Comparison of ENCODE assay signal across 1 cellular context in the genomic region with DNA sequence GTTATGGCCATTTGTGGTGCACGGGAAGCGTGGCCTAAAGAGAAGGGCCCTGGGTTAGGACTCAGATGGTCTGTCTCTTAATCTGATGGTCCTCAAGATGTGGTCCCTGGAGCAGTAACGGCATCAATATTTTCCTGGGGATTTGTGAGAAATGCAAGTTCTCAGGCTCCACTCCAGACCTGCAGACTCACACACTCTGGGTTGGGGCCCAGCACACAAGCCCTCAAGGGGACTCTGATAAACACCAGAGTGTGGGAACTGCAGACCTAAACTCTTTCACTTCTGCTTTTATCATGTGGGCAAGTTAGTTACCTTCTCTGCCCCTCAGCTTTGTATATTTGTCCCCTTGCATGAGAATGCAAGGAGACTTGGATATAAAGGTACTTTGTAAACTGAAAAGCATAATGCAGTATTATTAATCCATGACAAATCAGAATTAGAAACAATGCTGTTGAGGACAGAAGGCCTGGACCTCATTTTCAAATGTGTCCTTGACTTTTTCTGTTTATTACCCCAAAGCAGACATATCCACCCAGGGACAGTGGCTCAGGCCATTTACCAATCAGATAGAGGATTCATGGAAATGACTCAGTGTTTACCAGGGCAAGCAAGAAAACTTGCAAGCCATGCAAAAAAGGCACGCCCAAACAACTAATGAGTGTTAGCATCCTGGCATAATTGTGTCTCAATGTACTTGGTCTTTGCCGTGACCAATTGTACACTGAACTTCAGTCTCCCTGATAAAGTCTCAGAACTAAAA.
A peak's percentile ranks its signal among the peaks of the same experiment; 100 is the strongest.
TF ChIP-seq lines count a peak whose summit lies in the region.

No MANE protein-coding gene starts in this region.

TF ChIP-seq in GM12878, 131 proteins besides CTCF, POLR2A, EP300 and RAD21 (continued from another document):
- TF ChIP-seq, protein P1, sequence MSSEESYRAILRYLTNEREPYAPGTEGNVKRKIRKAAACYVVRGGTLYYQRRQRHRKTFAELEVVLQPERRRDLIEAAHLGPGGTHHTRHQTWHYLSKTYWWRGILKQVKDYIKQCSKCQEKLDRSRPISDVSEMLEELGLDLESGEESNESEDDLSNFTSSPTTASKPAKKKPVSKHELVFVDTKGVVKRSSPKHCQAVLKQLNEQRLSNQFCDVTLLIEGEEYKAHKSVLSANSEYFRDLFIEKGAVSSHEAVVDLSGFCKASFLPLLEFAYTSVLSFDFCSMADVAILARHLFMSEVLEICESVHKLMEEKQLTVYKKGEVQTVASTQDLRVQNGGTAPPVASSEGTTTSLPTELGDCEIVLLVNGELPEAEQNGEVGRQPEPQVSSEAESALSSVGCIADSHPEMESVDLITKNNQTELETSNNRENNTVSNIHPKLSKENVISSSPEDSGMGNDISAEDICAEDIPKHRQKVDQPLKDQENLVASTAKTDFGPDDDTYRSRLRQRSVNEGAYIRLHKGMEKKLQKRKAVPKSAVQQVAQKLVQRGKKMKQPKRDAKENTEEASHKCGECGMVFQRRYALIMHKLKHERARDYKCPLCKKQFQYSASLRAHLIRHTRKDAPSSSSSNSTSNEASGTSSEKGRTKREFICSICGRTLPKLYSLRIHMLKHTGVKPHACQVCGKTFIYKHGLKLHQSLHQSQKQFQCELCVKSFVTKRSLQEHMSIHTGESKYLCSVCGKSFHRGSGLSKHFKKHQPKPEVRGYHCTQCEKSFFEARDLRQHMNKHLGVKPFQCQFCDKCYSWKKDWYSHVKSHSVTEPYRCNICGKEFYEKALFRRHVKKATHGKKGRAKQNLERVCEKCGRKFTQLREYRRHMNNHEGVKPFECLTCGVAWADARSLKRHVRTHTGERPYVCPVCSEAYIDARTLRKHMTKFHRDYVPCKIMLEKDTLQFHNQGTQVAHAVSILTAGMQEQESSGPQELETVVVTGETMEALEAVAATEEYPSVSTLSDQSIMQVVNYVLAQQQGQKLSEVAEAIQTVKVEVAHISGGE (CRISPR knock-in tag; IDR thresholded peaks at IDR 0.05): no peak
- TF ChIP-seq SPI1 (IDR thresholded peaks at IDR 0.05; ENCODE audit: borderline replicate concordance, insufficient read depth, low read depth, low read length): peak; percentile 100
- TF ChIP-seq NBN (IDR thresholded peaks at IDR 0.05): peak; percentile 91
- TF ChIP-seq, protein P2, sequence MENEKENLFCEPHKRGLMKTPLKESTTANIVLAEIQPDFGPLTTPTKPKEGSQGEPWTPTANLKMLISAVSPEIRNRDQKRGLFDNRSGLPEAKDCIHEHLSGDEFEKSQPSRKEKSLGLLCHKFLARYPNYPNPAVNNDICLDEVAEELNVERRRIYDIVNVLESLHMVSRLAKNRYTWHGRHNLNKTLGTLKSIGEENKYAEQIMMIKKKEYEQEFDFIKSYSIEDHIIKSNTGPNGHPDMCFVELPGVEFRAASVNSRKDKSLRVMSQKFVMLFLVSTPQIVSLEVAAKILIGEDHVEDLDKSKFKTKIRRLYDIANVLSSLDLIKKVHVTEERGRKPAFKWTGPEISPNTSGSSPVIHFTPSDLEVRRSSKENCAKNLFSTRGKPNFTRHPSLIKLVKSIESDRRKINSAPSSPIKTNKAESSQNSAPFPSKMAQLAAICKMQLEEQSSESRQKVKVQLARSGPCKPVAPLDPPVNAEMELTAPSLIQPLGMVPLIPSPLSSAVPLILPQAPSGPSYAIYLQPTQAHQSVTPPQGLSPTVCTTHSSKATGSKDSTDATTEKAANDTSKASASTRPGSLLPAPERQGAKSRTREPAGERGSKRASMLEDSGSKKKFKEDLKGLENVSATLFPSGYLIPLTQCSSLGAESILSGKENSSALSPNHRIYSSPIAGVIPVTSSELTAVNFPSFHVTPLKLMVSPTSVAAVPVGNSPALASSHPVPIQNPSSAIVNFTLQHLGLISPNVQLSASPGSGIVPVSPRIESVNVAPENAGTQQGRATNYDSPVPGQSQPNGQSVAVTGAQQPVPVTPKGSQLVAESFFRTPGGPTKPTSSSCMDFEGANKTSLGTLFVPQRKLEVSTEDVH (IDR thresholded peaks at IDR 0.05; ENCODE audit: low read depth, partially characterized antibody): no peak
- TF ChIP-seq JUND (IDR thresholded peaks at IDR 0.05; ENCODE audit: low read depth, low read length): no peak
- no peak for TF ChIP-seq IRF5 (IDR thresholded peaks at IDR 0.05; ENCODE audit: borderline replicate concordance)
- TF ChIP-seq EZH2 (IDR thresholded peaks at IDR 0.05; ENCODE audit: borderline replicate concordance, control insufficient read depth, low read depth, low read length): no peak
- no peak for TF ChIP-seq NFXL1 (IDR thresholded peaks at IDR 0.05; ENCODE audit: borderline replicate concordance)
- TF ChIP-seq ATF7 (IDR thresholded peaks at IDR 0.05; ENCODE audit: low read depth): peak; percentile 79
- peak; percentile 72 for TF ChIP-seq SMARCA5 (IDR thresholded peaks at IDR 0.05)
- TF ChIP-seq, protein P3, sequence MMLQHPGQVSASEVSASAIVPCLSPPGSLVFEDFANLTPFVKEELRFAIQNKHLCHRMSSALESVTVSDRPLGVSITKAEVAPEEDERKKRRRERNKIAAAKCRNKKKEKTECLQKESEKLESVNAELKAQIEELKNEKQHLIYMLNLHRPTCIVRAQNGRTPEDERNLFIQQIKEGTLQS (IDR thresholded peaks at IDR 0.05; ENCODE audit: borderline replicate concordance, extremely low read depth, low read depth, low read length): no peak
- TF ChIP-seq ZNF622 (IDR thresholded peaks at IDR 0.05): no peak
- TF ChIP-seq LARP7 (IDR thresholded peaks at IDR 0.05): no peak; the same call in 1 of the 2 replicates
- TF ChIP-seq TARDBP (IDR thresholded peaks at IDR 0.05; ENCODE audit: borderline replicate concordance): peak; percentile 42; the same call in 1 of the 2 replicates
- peak; percentile 51; the same call in 1 of the 2 replicates for TF ChIP-seq BMI1 (IDR thresholded peaks at IDR 0.05; ENCODE audit: borderline replicate concordance)
- TF ChIP-seq RAD51 (IDR thresholded peaks at IDR 0.05): peak; percentile 60
- TF ChIP-seq, protein P4, sequence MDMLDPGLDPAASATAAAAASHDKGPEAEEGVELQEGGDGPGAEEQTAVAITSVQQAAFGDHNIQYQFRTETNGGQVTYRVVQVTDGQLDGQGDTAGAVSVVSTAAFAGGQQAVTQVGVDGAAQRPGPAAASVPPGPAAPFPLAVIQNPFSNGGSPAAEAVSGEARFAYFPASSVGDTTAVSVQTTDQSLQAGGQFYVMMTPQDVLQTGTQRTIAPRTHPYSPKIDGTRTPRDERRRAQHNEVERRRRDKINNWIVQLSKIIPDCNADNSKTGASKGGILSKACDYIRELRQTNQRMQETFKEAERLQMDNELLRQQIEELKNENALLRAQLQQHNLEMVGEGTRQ (IDR thresholded peaks at IDR 0.05; ENCODE audit: borderline replicate concordance, low read depth, low read length): no peak; the same call in 1 of the 2 replicates
- peak; percentile 35; the same call in 1 of the 2 replicates for TF ChIP-seq IRF3 (IDR thresholded peaks at IDR 0.05)
- TF ChIP-seq CEBPB (IDR thresholded peaks at IDR 0.05; ENCODE audit: borderline replicate concordance in 1 of 2, low read depth in 2 of 2, low read length in 2 of 2): 0 out of 4 replicates have a peak, but pooled peaks of 1 of the 2 experiments have one; percentile 25
